Comparison of ENCODE assay signal across 1 cellular context in the genomic region with DNA sequence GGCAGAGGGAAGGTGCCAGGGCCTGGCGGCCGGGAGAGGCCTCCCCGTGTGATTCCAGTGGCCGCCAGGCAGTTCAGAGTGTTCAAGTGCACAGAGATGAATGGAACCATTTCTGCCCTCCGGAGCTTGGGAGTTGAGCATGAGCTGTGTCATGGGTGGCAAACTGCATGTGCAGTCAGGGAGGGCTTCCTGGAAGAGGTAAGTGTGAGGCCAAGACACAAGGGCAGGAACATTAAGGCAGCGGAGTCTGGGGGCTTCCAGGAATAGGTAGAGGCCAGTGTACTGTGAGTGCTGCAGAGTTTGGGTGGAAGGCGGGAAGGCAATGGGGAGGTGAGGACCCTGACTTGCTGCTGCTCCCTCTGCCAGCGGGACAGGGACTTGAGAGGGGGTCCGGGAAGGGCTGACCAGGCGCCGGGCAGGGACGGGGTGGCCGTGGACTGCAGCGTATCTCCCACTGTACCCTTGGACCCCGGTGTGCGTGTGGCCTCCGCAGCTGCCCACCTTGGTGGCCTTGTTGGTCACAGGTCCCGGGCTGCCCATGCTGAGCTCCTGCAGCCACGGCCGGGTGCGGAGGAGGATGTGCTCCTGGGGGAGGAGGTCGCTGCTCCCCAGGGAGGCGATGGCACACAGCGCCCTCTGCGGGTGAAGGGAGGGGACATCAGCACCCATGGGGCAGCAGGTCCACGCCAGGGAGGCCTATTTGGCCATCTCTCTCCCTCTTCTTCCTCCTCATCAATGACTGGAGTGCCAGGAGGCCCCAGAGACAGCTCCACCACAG.
TF ChIP-seq lines count a peak whose summit lies in the region.

No MANE protein-coding gene starts in this region.

TF ChIP-seq in H1, 55 proteins besides CTCF, POLR2A, EP300 and RAD21:
- TF ChIP-seq JUND (IDR thresholded peaks at IDR 0.05; ENCODE audit: low read length) (no peak), KDM4A (IDR thresholded peaks at IDR 0.05; ENCODE audit: low read depth, low read length, severe bottlenecking) (no peak), SP2 (IDR thresholded peaks at IDR 0.05; ENCODE audit: low read length) (no peak), CBX5 (IDR thresholded peaks at IDR 0.05; ENCODE audit: low read depth, low read length) (no peak), RBBP5 (IDR thresholded peaks at IDR 0.05; ENCODE audit: borderline replicate concordance, low read depth, low read length) (no peak), JUN (IDR thresholded peaks at IDR 0.05; ENCODE audit: low read depth, low read length) (no peak), KDM5A (IDR thresholded peaks at IDR 0.05; ENCODE audit: low read length) (no peak), KDM1A (IDR thresholded peaks at IDR 0.05; ENCODE audit: borderline replicate concordance, low read length) (no peak)
- TF ChIP-seq, protein P1, sequence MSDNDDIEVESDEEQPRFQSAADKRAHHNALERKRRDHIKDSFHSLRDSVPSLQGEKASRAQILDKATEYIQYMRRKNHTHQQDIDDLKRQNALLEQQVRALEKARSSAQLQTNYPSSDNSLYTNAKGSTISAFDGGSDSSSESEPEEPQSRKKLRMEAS (IDR thresholded peaks at IDR 0.05), result no peak
